Comparison of ENCODE assay signal across 10 cellular contexts in the genomic region with DNA sequence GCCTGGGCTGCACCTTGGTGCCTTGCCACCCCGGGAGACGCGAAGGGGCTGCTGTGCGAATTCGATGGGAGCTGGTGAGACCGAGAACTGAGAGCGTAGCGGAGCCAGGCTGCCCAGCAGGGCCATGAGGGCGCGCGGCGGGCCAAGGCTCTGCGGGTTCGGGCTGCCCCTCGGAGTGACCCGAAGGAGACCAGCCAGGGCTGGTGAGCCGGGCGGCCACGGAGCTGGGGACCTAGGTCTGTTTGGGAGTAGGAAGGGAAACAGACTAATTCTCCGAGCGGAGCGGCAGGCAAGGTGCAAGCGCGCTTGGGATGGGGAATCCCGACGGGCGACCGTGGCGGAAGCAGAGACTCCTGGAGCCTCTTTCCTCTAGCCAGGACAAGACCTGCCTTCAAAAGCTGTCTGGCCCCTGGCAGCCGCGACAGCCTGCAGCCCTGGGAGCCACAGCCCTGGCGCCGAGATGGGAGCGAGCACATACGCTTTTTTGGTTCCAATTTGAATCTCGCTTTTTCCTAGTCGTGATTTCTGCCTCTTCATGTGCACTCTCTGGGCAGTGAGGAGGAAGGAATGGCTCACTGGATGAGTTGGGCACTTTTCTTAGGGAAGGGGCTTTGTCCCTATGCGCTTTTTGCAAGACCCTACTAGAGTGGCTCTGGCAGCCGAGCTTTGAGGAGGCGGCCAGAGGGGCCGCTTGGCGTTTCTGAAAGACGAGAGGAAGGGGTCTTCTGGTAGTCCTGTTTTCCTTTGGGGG. TPM values are rescaled to one million over a fixed set of nuclear protein-coding genes. Genes with fewer than 3 reads are reported as not detected.
A peak's percentile ranks its signal among the peaks of the same experiment; 100 is the strongest.
DNase-seq lines count a peak whose midpoint lies in the region; ATAC-seq and TF ChIP-seq lines count a peak whose summit lies in the region.
"Had no signal": no experiment of that assay in that cellular context is flagged by ENCODE, and none has a peak within 500 bp of the region (broad histone marks: within the 10 kb centered on the region; RNA-seq: fewer than 3 reads in every experiment).

No MANE protein-coding gene starts in this region.

- peaks cover 34% of the 10 kb centered on the region for H3K27me3 Mint-ChIP-seq in activated CD8-positive, alpha-beta T cell treated with anti-CD3 and anti-CD28 coated beads for 36 hours

- ATAC-seq in activated CD8-positive, alpha-beta T cell treated with anti-CD3 and anti-CD28 coated beads for 36 hours = no peak
- no peak for ATAC-seq in HG03280 (IDR thresholded peaks at IDR 0.05; ENCODE audit: unreplicated experiment)
- ATAC-seq in HG03045 (IDR thresholded peaks at IDR 0.05; ENCODE audit: unreplicated experiment) = no peak
- ATAC-seq: GM12878 had no signal

- POLR2A ChIA-PET in activated CD8-positive, alpha-beta T cell treated with anti-CD3 and anti-CD28 coated beads for 36 hours (lab: Charles Lee) = no interaction called here

- H3K79me2 ChIP-seq in hepatocyte = no peaks in the 10 kb centered on the region

- H3K27ac ChIP-seq in hepatocyte = no peak overlapping the region

- peak overlapping the region; percentile 97 for H3K4me2 ChIP-seq in hepatocyte

- H3K4me1 Mint-ChIP-seq in activated CD8-positive, alpha-beta T cell treated with anti-CD3 and anti-CD28 coated beads for 36 hours (ENCODE audit: low read depth) = peaks cover 8% of the 10 kb centered on the region

- no peaks in the 10 kb centered on the region for H3K9me3 ChIP-seq in hepatocyte (ENCODE audit: low read depth)

- peaks cover 13% of the 10 kb centered on the region for H3K4me1 ChIP-seq in hepatocyte (ENCODE audit: insufficient read depth)

- H3K27ac Mint-ChIP-seq in activated CD8-positive, alpha-beta T cell treated with anti-CD3 and anti-CD28 coated beads for 36 hours = no peak overlapping the region

- H3K4me3 ChIP-seq in hepatocyte = peak overlapping the region; percentile 58
- H3K4me3 ChIP-seq: GM12878 had no signal

- no peaks in the 10 kb centered on the region for H3K9me3 Mint-ChIP-seq in activated CD8-positive, alpha-beta T cell treated with anti-CD3 and anti-CD28 coated beads for 36 hours
- H3K9me3 Mint-ChIP-seq: naive B cell had no signal

- peak overlapping the region; percentile 47 for H3K4me3 Mint-ChIP-seq in activated CD8-positive, alpha-beta T cell treated with anti-CD3 and anti-CD28 coated beads for 36 hours

- H4K20me1 ChIP-seq in hepatocyte (ENCODE audit: insufficient read depth, poor library complexity, severe bottlenecking) = no peaks in the 10 kb centered on the region

- in situ Hi-C loops in Caki2 (cut with HindIII; ENCODE audit: low pct_unique_long_range_greater_than_20kb, low sequenced_read_pairs) = no loop called here

- TF ChIP-seq CTCF in activated CD8-positive, alpha-beta T cell treated with anti-CD3 and anti-CD28 coated beads for 36 hours (IDR thresholded peaks at IDR 0.05) = no peak
- TF ChIP-seq CTCF in hepatocyte (IDR thresholded peaks at IDR 0.05; ENCODE audit: poor library complexity) = no peak

- no peaks in the 10 kb centered on the region for H3K9me2 ChIP-seq in hepatocyte (replicated peaks; ENCODE audit: insufficient read depth)

- peaks cover 64% of the 10 kb centered on the region for H3K27me3 ChIP-seq in hepatocyte

- no peaks in the 10 kb centered on the region for H3K36me3 ChIP-seq in hepatocyte (replicated peaks; ENCODE audit: insufficient read depth, low read depth)

- intact Hi-C loops in activated CD8-positive, alpha-beta T cell treated with anti-CD3 and anti-CD28 coated beads for 36 hours (cut with micrococcal nuclease) = no loop called here

- H3K36me3 Mint-ChIP-seq in activated CD8-positive, alpha-beta T cell treated with anti-CD3 and anti-CD28 coated beads for 36 hours (ENCODE audit: low read depth) = no peaks in the 10 kb centered on the region
- H3K36me3 Mint-ChIP-seq: naive B cell had no signal

- WGBS in hepatocyte (ENCODE audit: low lambda C conversion rate, missing lambda C conversion rate) = 1% methylated on average over 33 of the region's 43 CpGs

- CTCF ChIA-PET in activated CD8-positive, alpha-beta T cell treated with anti-CD3 and anti-CD28 coated beads for 36 hours (lab: Charles Lee) = no interaction called here

- DNase-seq in Caki2 (ENCODE audit: low read depth) (peak; percentile 39), hepatocyte (ENCODE audit: low spot score) (peak; percentile 28), putamen (ENCODE audit: low spot score) (peak; percentile 51), NCI-H1930 (lab: John Stamatoyannopoulos, UW) (no peak), NCI-H2107 treated with DMSO at 0.1 percent for 48 hours (lab: John Stamatoyannopoulos, UW; ENCODE audit: unreplicated experiment) (no peak)
- DNase-seq in activated CD8-positive, alpha-beta T cell treated with anti-CD3 and anti-CD28 coated beads for 36 hours = no peak
- DNase-seq: naive B cell had no signal

- H2AFZ ChIP-seq in hepatocyte = peak overlapping the region; percentile 66

RNA-seq across cellular contexts. Expression of a gene that starts 0.8 kb away (rescaled TPM):
- 0.09 and 0.44 TPM in 2 replicates for total RNA-seq in Caki2 (2014; rRNA removed; shearing (Covaris generic); ENCODE audit: low replicate concordance)
- total RNA-seq in activated CD8-positive, alpha-beta T cell treated with anti-CD3 and anti-CD28 coated beads for 36 hours = not detected
- total RNA-seq in hepatocyte = 1.4 and 1.5 TPM in 2 replicates
- 1.2 and 2.3 TPM in 2 replicates for polyA plus RNA-seq in hepatocyte
- total RNA-seq: GM12878 had no signal
- polyA plus RNA-seq: GM12878 had no signal

Comparison
In these comparisons a context has a peak if more than half of its experiments do, and no peak if none do; other contexts are left out.
1. DNase-seq: peak in Caki2 (single experiment), hepatocyte (single experiment) and putamen (single experiment); none in activated CD8-positive, alpha-beta T cell treated with anti-CD3 and anti-CD28 coated beads for 36 hours (single experiment), NCI-H1930 (0 of 2) and NCI-H2107 treated with DMSO at 0.1 percent for 48 hours (single experiment).